Comparison of ENCODE assay signal across 27 cellular contexts in the genomic region with DNA sequence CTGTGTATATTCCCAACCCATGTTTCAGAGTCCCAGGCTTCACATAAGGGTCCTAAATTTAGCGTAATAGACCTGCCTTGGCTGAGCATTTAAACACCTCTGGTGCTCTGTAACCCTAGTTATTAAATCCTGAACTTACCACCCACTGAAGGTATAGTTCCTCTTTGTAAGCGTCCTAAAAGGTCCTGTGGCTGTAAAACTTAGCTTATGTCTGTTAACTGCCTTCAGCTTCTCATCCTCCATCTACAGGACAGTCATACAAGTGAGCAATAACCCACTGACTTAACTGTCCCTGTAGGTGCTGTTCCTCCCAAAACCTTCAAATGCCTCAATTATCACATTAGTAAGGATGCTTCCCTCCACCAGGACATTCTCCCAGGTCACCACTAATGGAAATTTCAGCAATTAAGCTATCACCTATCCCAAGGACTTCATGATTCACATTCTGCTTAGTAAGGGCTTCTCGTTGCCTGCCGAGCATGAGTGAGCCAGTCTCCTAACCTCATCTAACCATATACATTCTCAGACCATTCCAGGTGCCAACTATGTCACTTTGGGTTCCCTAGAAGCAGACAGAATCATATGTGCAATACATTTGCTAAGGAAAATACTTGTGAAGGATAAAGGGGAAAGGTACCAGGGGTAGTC.
"Had no signal": no experiment of that assay in that cellular context is flagged by ENCODE, and none has a peak within 500 bp of the region (broad histone marks: within the 10 kb centered on the region; RNA-seq: fewer than 3 reads in every experiment).

No MANE protein-coding gene starts in this region.

- H3K4me1 ChIP-seq: adrenal gland, body of pancreas had no signal

- H3K27me3 ChIP-seq: adrenal gland, body of pancreas had no signal

- H3K27me3 Mint-ChIP-seq: activated CD4-positive, alpha-beta memory T cell treated with anti-CD3 and anti-CD28 coated beads for 36 hours; activated CD4-positive, alpha-beta T cell treated with anti-CD3 and anti-CD28 coated beads for 36 hours; activated CD4-positive, alpha-beta T cell treated with anti-CD3 and anti-CD28 coated beads, Interleukin-2, amount 10 ng/mL, durations not matched to agents 24 days and 14 days; activated CD8-positive, alpha-beta memory T cell treated with anti-CD3 and anti-CD28 coated beads, Interleukin-2, amount 10 ng/mL, durations not matched to agents 7 days and 5 days; activated naive CD4-positive, alpha-beta T cell treated with anti-CD3 and anti-CD28 coated beads, Interleukin-2, amount 50 U/mL, for 24 hours; activated naive CD8-positive, alpha-beta T cell treated with anti-CD3 and anti-CD28 coated beads for 36 hours; activated naive CD8-positive, alpha-beta T cell treated with anti-CD3 and anti-CD28 coated beads, Interleukin-2, amount 50 U/mL, for 24 hours had no signal

- H3K36me3 ChIP-seq: adrenal gland had no signal

- DNase-seq: activated CD4-positive, alpha-beta memory T cell treated with anti-CD3 and anti-CD28 coated beads for 36 hours; activated CD4-positive, alpha-beta T cell treated with anti-CD3 and anti-CD28 coated beads for 36 hours; activated CD4-positive, alpha-beta T cell treated with anti-CD3 and anti-CD28 coated beads, Interleukin-2, amount 10 ng/mL, durations not matched to agents 24 days and 14 days; activated CD4-positive, CD25-positive, alpha-beta regulatory T cell; activated CD4-positive, CD25-positive, alpha-beta regulatory T cell treated with anti-CD3 and anti-CD28 coated beads, Interleukin-2, amount 50 U/mL, for 72 hours; activated CD8-positive, alpha-beta memory T cell treated with anti-CD3 and anti-CD28 coated beads, Interleukin-2, amount 10 ng/mL, durations not matched to agents 7 days and 5 days; activated CD8-positive, alpha-beta memory T cell treated with anti-CD3 and anti-CD28 coated beads, Interleukin-2, amount 50 U/mL, for 4 hours; activated CD8-positive, alpha-beta T cell treated with anti-CD3 and anti-CD28 coated beads, Interleukin-2, amount 10 ng/mL, durations not matched to agents 7 days and 5 days; activated effector memory CD4-positive, alpha-beta T cell treated with anti-CD3 and anti-CD28 coated beads, Interleukin-2, amount 50 U/mL, for 16 hours; activated naive CD4-positive, alpha-beta T cell treated with anti-CD3 and anti-CD28 coated beads for 36 hours; activated naive CD8-positive, alpha-beta T cell treated with anti-CD3 and anti-CD28 coated beads for 36 hours; activated naive CD8-positive, alpha-beta T cell treated with anti-CD3 and anti-CD28 coated beads, Interleukin-2, amount 50 U/mL, for 24 hours; activated T-cell treated with anti-CD3 and anti-CD28 coated beads, Interleukin-2, amount 50 U/mL, for 1 hour; activated T-cell treated with anti-CD3 and anti-CD28 coated beads, Interleukin-2, amount 50 U/mL, for 48 hours; adrenal gland; amygdala; aorta; body of pancreas; caudate nucleus; cortex of kidney; effector CD8-positive, alpha-beta T cell; foreskin fibroblast; T-helper 2 cell had no signal

- H3K4me3 Mint-ChIP-seq: activated CD4-positive, alpha-beta memory T cell treated with anti-CD3 and anti-CD28 coated beads for 36 hours; activated CD4-positive, alpha-beta T cell treated with anti-CD3 and anti-CD28 coated beads for 36 hours; activated CD4-positive, alpha-beta T cell treated with anti-CD3 and anti-CD28 coated beads, Interleukin-2, amount 10 ng/mL, durations not matched to agents 24 days and 14 days; activated CD8-positive, alpha-beta memory T cell treated with anti-CD3 and anti-CD28 coated beads, Interleukin-2, amount 10 ng/mL, durations not matched to agents 7 days and 5 days; activated CD8-positive, alpha-beta T cell treated with anti-CD3 and anti-CD28 coated beads, Interleukin-2, amount 10 ng/mL, durations not matched to agents 7 days and 5 days; activated naive CD4-positive, alpha-beta T cell treated with anti-CD3 and anti-CD28 coated beads for 36 hours; activated naive CD4-positive, alpha-beta T cell treated with anti-CD3 and anti-CD28 coated beads, Interleukin-2, amount 50 U/mL, for 24 hours; activated naive CD8-positive, alpha-beta T cell treated with anti-CD3 and anti-CD28 coated beads for 36 hours; activated naive CD8-positive, alpha-beta T cell treated with anti-CD3 and anti-CD28 coated beads, Interleukin-2, amount 50 U/mL, for 24 hours; activated T-helper 1 cell treated with anti-CD3 and anti-CD28 coated beads, Interleukin-12 subunit alpha, Interleukin-12 subunit beta, Interleukin-2, Interleukin-4 antibody, amounts not matched to agents 30 ng/mL and 10 ng/mL and 1 ng/mL, durations not matched to agents 14 hours and 24 hours and 36 hours had no signal

- H3K4me1 Mint-ChIP-seq: activated CD4-positive, alpha-beta T cell treated with anti-CD3 and anti-CD28 coated beads for 36 hours; activated CD4-positive, alpha-beta T cell treated with anti-CD3 and anti-CD28 coated beads, Interleukin-2, amount 10 ng/mL, durations not matched to agents 24 days and 14 days; activated CD8-positive, alpha-beta memory T cell treated with anti-CD3 and anti-CD28 coated beads, Interleukin-2, amount 10 ng/mL, durations not matched to agents 7 days and 5 days; activated naive CD4-positive, alpha-beta T cell treated with anti-CD3 and anti-CD28 coated beads, Interleukin-2, amount 50 U/mL, for 24 hours; activated naive CD8-positive, alpha-beta T cell treated with anti-CD3 and anti-CD28 coated beads for 36 hours; activated naive CD8-positive, alpha-beta T cell treated with anti-CD3 and anti-CD28 coated beads, Interleukin-2, amount 50 U/mL, for 24 hours had no signal

- H3K4me3 ChIP-seq: adrenal gland, body of pancreas had no signal

- H3K9me3 Mint-ChIP-seq: activated CD4-positive, alpha-beta T cell treated with anti-CD3 and anti-CD28 coated beads, Interleukin-2, amount 10 ng/mL, durations not matched to agents 24 days and 14 days; activated naive CD4-positive, alpha-beta T cell treated with anti-CD3 and anti-CD28 coated beads for 36 hours had no signal

- H3K27ac ChIP-seq: adrenal gland, body of pancreas had no signal

- ATAC-seq: activated CD4-positive, alpha-beta T cell treated with anti-CD3 and anti-CD28 coated beads for 36 hours; activated CD8-positive, alpha-beta memory T cell treated with anti-CD3 and anti-CD28 coated beads, Interleukin-2, amount 10 ng/mL, durations not matched to agents 7 days and 5 days; activated CD8-positive, alpha-beta T cell treated with anti-CD3 and anti-CD28 coated beads, Interleukin-2, amount 10 ng/mL, durations not matched to agents 7 days and 5 days; activated naive CD8-positive, alpha-beta T cell treated with anti-CD3 and anti-CD28 coated beads, Interleukin-2, amount 50 U/mL, for 24 hours; body of pancreas; esophagus mucosa had no signal

- H3K27ac Mint-ChIP-seq: activated CD4-positive, alpha-beta memory T cell treated with anti-CD3 and anti-CD28 coated beads for 36 hours; activated CD4-positive, alpha-beta T cell treated with anti-CD3 and anti-CD28 coated beads for 36 hours; activated CD4-positive, alpha-beta T cell treated with anti-CD3 and anti-CD28 coated beads, Interleukin-2, amount 10 ng/mL, durations not matched to agents 24 days and 14 days; activated CD8-positive, alpha-beta memory T cell treated with anti-CD3 and anti-CD28 coated beads, Interleukin-2, amount 10 ng/mL, durations not matched to agents 7 days and 5 days; activated CD8-positive, alpha-beta T cell treated with anti-CD3 and anti-CD28 coated beads, Interleukin-2, amount 10 ng/mL, durations not matched to agents 7 days and 5 days; activated naive CD4-positive, alpha-beta T cell treated with anti-CD3 and anti-CD28 coated beads for 36 hours; activated naive CD8-positive, alpha-beta T cell treated with anti-CD3 and anti-CD28 coated beads for 36 hours; activated naive CD8-positive, alpha-beta T cell treated with anti-CD3 and anti-CD28 coated beads, Interleukin-2, amount 50 U/mL, for 24 hours; activated T-helper 1 cell treated with anti-CD3 and anti-CD28 coated beads, Interleukin-12 subunit alpha, Interleukin-12 subunit beta, Interleukin-2, Interleukin-4 antibody, amounts not matched to agents 30 ng/mL and 10 ng/mL and 1 ng/mL, durations not matched to agents 14 hours and 24 hours and 36 hours; activated T-helper 2 cell treated with anti-CD3 and anti-CD28 coated beads, Interferon-gamma antibody, Interleukin-2, Interleukin-4, amounts not matched to agents 10 μg/mL and 5 μg/mL and 100 μg/mL, durations not matched to agents 14 hours and 24 hours and 36 hours had no signal

- H3K9me3 ChIP-seq: adrenal gland, body of pancreas had no signal
